In the genomic region with DNA sequence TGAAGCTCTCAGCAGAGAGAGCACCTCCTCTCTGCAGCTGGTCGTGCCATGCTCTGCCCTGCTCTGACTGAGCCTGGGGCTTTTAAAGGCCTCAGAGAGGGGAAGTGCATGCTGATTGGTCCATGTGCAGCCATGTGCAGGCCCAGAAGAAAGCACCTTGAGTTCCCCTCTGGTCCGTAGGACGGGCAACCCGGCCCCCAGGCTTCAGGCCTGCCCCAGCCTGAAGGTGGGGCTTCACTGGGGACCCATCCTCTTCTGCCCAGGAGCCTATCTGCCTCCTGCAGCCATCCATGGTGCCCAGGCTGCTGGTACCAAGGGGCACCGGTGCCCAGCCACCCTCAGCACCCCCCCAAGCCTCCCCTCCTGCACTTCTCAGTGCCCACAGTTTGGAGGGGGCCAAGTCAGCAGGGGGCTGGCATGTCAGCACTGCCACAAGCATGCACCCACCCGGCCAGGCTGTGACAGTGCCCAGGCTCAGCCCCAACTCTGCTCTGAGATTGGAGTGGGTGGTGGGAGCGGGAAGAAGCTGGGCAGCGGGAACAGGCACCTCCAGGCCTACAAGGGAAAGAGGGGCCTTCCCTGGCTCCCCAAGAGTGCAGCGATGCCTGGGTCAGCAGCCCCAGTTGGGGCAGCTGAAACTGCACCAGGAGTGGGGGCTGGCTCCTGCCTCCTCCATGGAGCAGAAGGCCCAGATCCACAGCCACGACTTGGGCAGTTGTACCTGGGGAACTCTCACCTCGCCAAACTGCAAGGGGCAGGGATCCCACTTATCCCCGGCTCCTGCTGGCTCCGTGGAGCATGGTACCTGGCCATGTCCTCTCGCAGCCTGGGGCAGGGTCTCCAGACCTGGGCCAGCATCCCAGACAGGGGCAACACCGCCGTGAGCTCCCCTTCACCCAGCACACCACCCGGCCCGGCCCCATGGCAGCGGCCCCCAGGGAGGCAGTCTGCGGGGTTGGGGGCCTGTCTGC, we compare ENCODE assay signal across 16 cellular contexts. TPM values are rescaled to one million over a fixed set of nuclear protein-coding genes. Genes with fewer than 3 reads are reported as not detected.
DNase-seq lines count a peak whose midpoint lies in the region; ATAC-seq and TF ChIP-seq lines count a peak whose summit lies in the region.
"Had no signal": no experiment of that assay in that cellular context is flagged by ENCODE, and none has a peak within 500 bp of the region (broad histone marks: within the 10 kb centered on the region; RNA-seq: fewer than 3 reads in every experiment).

No MANE protein-coding gene starts in this region.

- no peak overlapping the region for H3K9ac ChIP-seq in mammary epithelial cell (ENCODE audit: insufficient read depth, low read length)

- ATAC-seq in aorta (ENCODE audit: low FRiP score) (peak; percentile 33), HG03378 (IDR thresholded peaks at IDR 0.05; ENCODE audit: unreplicated experiment) (no peak)
- ATAC-seq: activated T-cell treated with anti-CD3 and anti-CD28 coated beads, Interleukin-2, amount 50 U/mL, for 4 hours had no signal

- peak; percentile 10 to 38 for DNase-seq in breast epithelium (ENCODE audit: low spot score in 2 of 2)
- DNase-seq in mammary epithelial cell = no peak
- peak; percentile 45 for DNase-seq in fibroblast of mammary gland (ENCODE audit: low read depth)
- peak; percentile 78 for DNase-seq in osteoblast (ENCODE audit: insufficient read length, low spot score, missing footprints)
- DNase-seq in aorta = peak; percentile 20 to 64
- DNase-seq in NCI-H1417 (lab: John Stamatoyannopoulos, UW) = no peak
- no peak for DNase-seq in NCI-H1694 treated with DMSO at 0.1 percent for 48 hours (lab: John Stamatoyannopoulos, UW)
- DNase-seq: activated T-cell treated with anti-CD3 and anti-CD28 coated beads, Interleukin-2, amount 50 U/mL, for 4 hours; brain microvascular endothelial cell; DMS79 treated with DMSO at 0.1 percent for 48 hours; NCI-H1436; SIG-M5 had no signal

- no peak for TF ChIP-seq POLR2A in breast epithelium (IDR thresholded peaks at IDR 0.05)

- no peak for TF ChIP-seq CTCF in breast epithelium (IDR thresholded peaks at IDR 0.05)
- no peak for TF ChIP-seq CTCF in mammary epithelial cell (conservative IDR thresholded peaks at IDR 0.05 in 1 of 2, IDR thresholded peaks at IDR 0.05 in 1 of 2; ENCODE audit: extremely low read depth in 1 of 2, insufficient read depth in 1 of 2, low read depth in 1 of 2, low read length in 2 of 2)
- no peak for TF ChIP-seq CTCF in fibroblast of mammary gland (conservative IDR thresholded peaks at IDR 0.05; ENCODE audit: control insufficient read depth, insufficient read depth, low read depth, low read length)
- TF ChIP-seq CTCF in osteoblast (IDR thresholded peaks at IDR 0.05; ENCODE audit: extremely low read depth, low read depth, low read length) = no peak

- no peaks in the 10 kb centered on the region for H3K79me2 ChIP-seq in mammary epithelial cell (ENCODE audit: insufficient read depth, low read length)
- peaks cover 95% of the 10 kb centered on the region for H3K79me2 ChIP-seq in osteoblast (ENCODE audit: insufficient read depth, low read length)

- CTCF ChIA-PET in mammary epithelial cell (lab: Charles Lee; ENCODE audit: low non-redundant PET) = no interaction called here

- in situ Hi-C loops in mammary epithelial cell (cut with MboI; ENCODE audit: low sequenced_read_pairs in 2 of 2) = loop anchor here in 1 of 2 donors (25.0 kb wide), 1 partner anchor 147 kb away; no protein-coding TSS in a partner anchor

- H4K20me1 ChIP-seq in mammary epithelial cell (ENCODE audit: insufficient read depth, low read length) (no peaks in the 10 kb centered on the region), osteoblast (ENCODE audit: insufficient read depth, low read length) (peaks cover 73% of the 10 kb centered on the region)

- peaks cover under 1 to 6% of the 10 kb centered on the region in 2 donors for H3K9me3 ChIP-seq in breast epithelium
- H3K9me3 ChIP-seq in mammary epithelial cell (replicated peaks; ENCODE audit: insufficient read depth, low read length) = peaks cover 4% of the 10 kb centered on the region
- no peaks in the 10 kb centered on the region for H3K9me3 ChIP-seq in osteoblast (ENCODE audit: low read depth, low read length)
- no peaks in the 10 kb centered on the region for H3K9me3 ChIP-seq in aorta (ENCODE audit: control insufficient read depth, low read length)
- H3K9me3 ChIP-seq: HAP-1 had no signal

- BruUV-seq in mammary epithelial cell (replicated peaks; lab: Mats Ljungman, UMichigan) = no TSS peak

- H2AFZ ChIP-seq in mammary epithelial cell (ENCODE audit: low read depth, low read length) (no peak overlapping the region), osteoblast (ENCODE audit: low read length) (no peak overlapping the region)

- H3K27me3 ChIP-seq in breast epithelium = no peaks in the 10 kb centered on the region
- no peaks in the 10 kb centered on the region for H3K27me3 ChIP-seq in mammary epithelial cell (ENCODE audit: insufficient read depth, low read length)
- no peaks in the 10 kb centered on the region for H3K27me3 ChIP-seq in osteoblast (ENCODE audit: insufficient read depth, low read length)
- no peaks in the 10 kb centered on the region for H3K27me3 ChIP-seq in aorta (ENCODE audit: control insufficient read depth in 1 of 2, insufficient read depth in 2 of 2, low read length in 1 of 2)
- H3K27me3 ChIP-seq: brain microvascular endothelial cell had no signal

- H3K4me3 ChIP-seq in breast epithelium (no peak overlapping the region), mammary epithelial cell (replicated peaks in 1 of 3; ENCODE audit: insufficient read depth in 1 of 3, low read depth in 2 of 3, low read length in 3 of 3) (no peak overlapping the region), fibroblast of mammary gland (ENCODE audit: control insufficient read depth, low read depth, low read length) (no peak overlapping the region), osteoblast (ENCODE audit: insufficient read depth, low read length) (no peak overlapping the region), aorta (ENCODE audit: low read length in 2 of 2) (no peak overlapping the region)
- H3K4me3 ChIP-seq: HAP-1, skin epidermis had no signal

- no peak overlapping the region for H3K27ac ChIP-seq in breast epithelium
- no peak overlapping the region for H3K27ac ChIP-seq in mammary epithelial cell (ENCODE audit: insufficient read depth, low read depth, low read length)
- H3K27ac ChIP-seq in osteoblast (ENCODE audit: low read depth, low read length) = peak overlapping the region; percentile 48
- peak overlapping the region in 1 of 2 donors; percentile 26 for H3K27ac ChIP-seq in aorta (ENCODE audit: low read depth in 1 of 2, low read length in 2 of 2)
- H3K27ac ChIP-seq: brain microvascular endothelial cell had no signal

- H3K36me3 ChIP-seq in breast epithelium (no peaks in the 10 kb centered on the region), mammary epithelial cell (ENCODE audit: insufficient read depth, low read length) (no peaks in the 10 kb centered on the region), osteoblast (ENCODE audit: insufficient read depth, low read length) (peaks cover 77% of the 10 kb centered on the region), aorta (ENCODE audit: control insufficient read depth in 1 of 2, insufficient read depth in 2 of 2, low read length in 1 of 2) (peaks cover 0 to 13% of the 10 kb centered on the region in 2 donors)

- H3K4me1 ChIP-seq in breast epithelium = no peaks in the 10 kb centered on the region
- H3K4me1 ChIP-seq in mammary epithelial cell (ENCODE audit: insufficient read depth, low read length) = no peaks in the 10 kb centered on the region
- H3K4me1 ChIP-seq in osteoblast (ENCODE audit: insufficient read depth, low read length) = peaks cover 8% of the 10 kb centered on the region
- H3K4me1 ChIP-seq in aorta (ENCODE audit: control insufficient read depth in 1 of 2, insufficient read depth in 2 of 2, low read length in 2 of 2) = peaks cover 0 to 6% of the 10 kb centered on the region in 2 donors

- dilution Hi-C loops in mammary epithelial cell (cut with HindIII; ENCODE audit: low sequenced_read_pairs) = loop anchor here (5.0 to 10.0 kb wide), 2 partner anchors 47 to 105 kb away; no protein-coding TSS in a partner anchor

- no peak overlapping the region for H3K4me2 ChIP-seq in mammary epithelial cell (ENCODE audit: insufficient read depth, low read depth, low read length)
- H3K4me2 ChIP-seq in osteoblast (ENCODE audit: insufficient read depth, low read length) = no peak overlapping the region

- WGBS in mammary epithelial cell (ENCODE audit: low coverage, missing lambda C conversion rate) = 65% methylated on average over 12 of the region's 20 CpGs
- 51 to 57% methylated on average over 20 of the region's 20 CpGs for WGBS in aorta, 2 donors

- intact Hi-C loops in breast epithelium (cut with DNase I; ENCODE audit: low total_unique reads) (loop anchor here (1.0 kb wide), 1 partner anchor 26 kb away; no protein-coding TSS in a partner anchor), mammary epithelial cell (cut with micrococcal nuclease) (no loop called here), aorta (cut with DNase I) (loop anchor here in 1 of 2 donors (2.0 kb wide), 1 partner anchor 137 kb away; no protein-coding TSS in a partner anchor)

RNA-seq across cellular contexts. Expression of gene COL6A2, which starts 11.6 kb away (rescaled TPM):
- total RNA-seq in breast epithelium = 1,000 to 10,000 TPM in 1 of 3 donors, 100 to 1,000 TPM in 2; 177 to 1,266 (median 418) TPM
- 10 to 100 TPM in 1 of 2 donors, under 1 TPM in 1; 0.87 to 47.0 TPM for total RNA-seq in mammary epithelial cell
- 0.74 TPM for polyA plus RNA-seq in mammary epithelial cell
- polyA minus RNA-seq in mammary epithelial cell = not detected
- 1,184 and 1,265 TPM in 2 replicates for total RNA-seq in osteoblast
- total RNA-seq in aorta = 1,000 to 10,000 TPM; 1,386 to 1,431 TPM
- polyA plus RNA-seq in aorta = 1,000 to 10,000 TPM in 1 of 2 donors, 100 to 1,000 TPM in 1; 335 to 3,611 TPM

RNA-seq across cellular contexts. Expression of gene FTCD, which starts 45.8 kb away (rescaled TPM):
- total RNA-seq in breast epithelium = under 1 TPM in 1 of 3 donors, not detected in 2; 0.59 TPM
- under 1 TPM in 1 of 2 donors, not detected in 1; 0.50 TPM for total RNA-seq in mammary epithelial cell
- not detected for polyA plus RNA-seq in mammary epithelial cell
- polyA minus RNA-seq in mammary epithelial cell = not detected
- total RNA-seq in osteoblast = 0.29 and 0.36 TPM in 2 replicates
- total RNA-seq in aorta = 1 to 10 TPM; 1.1 to 2.6 TPM
- polyA plus RNA-seq in aorta = 1 to 10 TPM in 1 of 2 donors, under 1 TPM in 1; 0.50 to 8.7 TPM
- total RNA-seq: epithelial cell of proximal tubule had no signal

Comparison
In these comparisons a context has a peak if more than half of its experiments do, and no peak if none do; other contexts are left out.
1. DNase-seq: peak in breast epithelium (2 of 2), fibroblast of mammary gland (single experiment), osteoblast (single experiment) and aorta (2 of 2); none in mammary epithelial cell (single experiment), NCI-H1417 (0 of 3) and NCI-H1694 treated with DMSO at 0.1 percent for 48 hours (single experiment).